In the genomic region with DNA sequence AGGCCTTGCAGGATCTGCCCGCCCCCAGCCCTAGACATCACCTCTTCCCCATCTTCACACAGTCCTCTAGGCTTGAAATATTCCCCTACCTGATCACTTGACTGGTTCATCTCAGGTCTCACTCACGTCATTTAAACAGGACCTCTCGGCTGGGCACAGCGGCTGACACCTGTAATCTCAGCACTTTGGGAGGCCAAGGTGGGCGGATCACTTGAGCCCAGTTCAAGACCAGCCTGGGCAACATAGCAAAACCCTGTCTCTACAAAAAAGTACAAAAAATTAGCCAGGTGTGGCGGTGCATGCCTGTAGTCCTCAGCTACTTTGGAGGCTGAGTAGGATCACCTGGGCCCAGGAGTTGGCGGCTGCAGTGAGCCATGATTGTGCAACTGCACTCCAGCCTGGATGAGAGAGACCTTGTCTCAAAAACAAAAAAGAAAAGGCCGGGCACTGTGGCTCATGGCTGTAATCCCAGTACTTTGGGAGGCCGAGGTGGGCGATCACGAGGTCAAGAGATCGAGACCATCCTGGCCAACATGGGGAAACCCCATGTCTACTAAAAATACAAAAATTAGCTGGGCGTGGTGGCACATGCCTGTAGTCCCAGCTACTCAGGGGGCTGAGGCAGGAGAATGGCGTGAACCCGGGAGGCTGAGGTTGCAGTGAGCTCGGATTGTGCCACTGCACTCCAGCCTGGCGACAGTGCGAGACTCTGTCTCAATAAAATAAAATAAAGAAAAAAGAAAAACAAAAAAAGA, we compare ENCODE assay signal across 1 cellular context.
A peak's percentile ranks its signal among the peaks of the same experiment; 100 is the strongest.
TF ChIP-seq lines count a peak whose summit lies in the region.

No MANE protein-coding gene starts in this region.

TF ChIP-seq in HCT116, 20 proteins besides CTCF, POLR2A, EP300 and RAD21:
- TF ChIP-seq POLR2AphosphoS5 (IDR thresholded peaks at IDR 0.05; ENCODE audit: low read depth, low read length): peak; percentile 37; the same call in 1 of the 2 replicates
